8 cellular contexts compared by ENCODE assay signal in genomic region chr3:194057570-194058188, GRCh38.
DNase-seq lines count a peak whose midpoint lies in the region; ATAC-seq and TF ChIP-seq lines count a peak whose summit lies in the region.

No MANE protein-coding gene starts in this region.

- H3K36me3 Mint-ChIP-seq in dendritic cell treated with granulocyte-macrophage colony-stimulating factor and Interleukin-4, amounts not matched to agents 40 ng/mL and 50 ng/mL, for 4 days (ENCODE audit: low read depth) = no peaks in the 10 kb centered on the region
- no peaks in the 10 kb centered on the region for H3K36me3 Mint-ChIP-seq in progenitor cell of endocrine pancreas (ENCODE audit: insufficient read depth)

- TF ChIP-seq CTCF in GM12875 (IDR thresholded peaks at IDR 0.05; ENCODE audit: borderline replicate concordance, insufficient read depth, low read depth, low read length) (no peak), progenitor cell of endocrine pancreas (IDR thresholded peaks at IDR 0.05; ENCODE audit: unreplicated experiment) (no peak)

- intact Hi-C loops in dendritic cell treated with granulocyte-macrophage colony-stimulating factor and Interleukin-4, amounts not matched to agents 40 ng/mL and 50 ng/mL, for 4 days (cut with micrococcal nuclease) = no loop called here

- peak overlapping the region; percentile 37 for H3K4me3 Mint-ChIP-seq in dendritic cell treated with granulocyte-macrophage colony-stimulating factor and Interleukin-4, amounts not matched to agents 40 ng/mL and 50 ng/mL, for 4 days
- H3K4me3 Mint-ChIP-seq in progenitor cell of endocrine pancreas (ENCODE audit: low read depth) = peak overlapping the region; percentile 60

- H3K4me1 Mint-ChIP-seq in dendritic cell treated with granulocyte-macrophage colony-stimulating factor and Interleukin-4, amounts not matched to agents 40 ng/mL and 50 ng/mL, for 4 days (ENCODE audit: low read depth) = peaks cover 42% of the 10 kb centered on the region
- H3K4me1 Mint-ChIP-seq in progenitor cell of endocrine pancreas (ENCODE audit: low read depth) = peaks cover 40% of the 10 kb centered on the region

- H3K9me3 Mint-ChIP-seq in dendritic cell treated with granulocyte-macrophage colony-stimulating factor and Interleukin-4, amounts not matched to agents 40 ng/mL and 50 ng/mL, for 4 days = no peaks in the 10 kb centered on the region
- no peaks in the 10 kb centered on the region for H3K9me3 Mint-ChIP-seq in progenitor cell of endocrine pancreas (ENCODE audit: low read depth)

- peaks cover 77% of the 10 kb centered on the region for H3K27me3 Mint-ChIP-seq in dendritic cell treated with granulocyte-macrophage colony-stimulating factor and Interleukin-4, amounts not matched to agents 40 ng/mL and 50 ng/mL, for 4 days
- H3K27me3 Mint-ChIP-seq in progenitor cell of endocrine pancreas = no peaks in the 10 kb centered on the region

- peak overlapping the region; percentile 43 for H3K4me3 ChIP-seq in GM12875 (ENCODE audit: low read depth, low read length)

- peak overlapping the region; percentile 13 for H3K27ac Mint-ChIP-seq in dendritic cell treated with granulocyte-macrophage colony-stimulating factor and Interleukin-4, amounts not matched to agents 40 ng/mL and 50 ng/mL, for 4 days
- peak overlapping the region; percentile 49 for H3K27ac Mint-ChIP-seq in progenitor cell of endocrine pancreas

- peak; percentile 34 for ATAC-seq in HG02759 (IDR thresholded peaks at IDR 0.05; ENCODE audit: unreplicated experiment)
- ATAC-seq in HG03175 (IDR thresholded peaks at IDR 0.05; ENCODE audit: unreplicated experiment) = no peak

- DNase-seq in progenitor cell of endocrine pancreas (ENCODE audit: low spot score, unreplicated experiment) (no peak), GM19238 (ENCODE audit: insufficient read length, low spot score) (no peak), DMS153 treated with DMSO at 0.1 percent for 48 hours (lab: John Stamatoyannopoulos, UW; ENCODE audit: unreplicated experiment) (no peak), NCI-H2081 (lab: John Stamatoyannopoulos, UW) (no peak)
